ENCODE assay signal across 7 cellular contexts in the genomic region with DNA sequence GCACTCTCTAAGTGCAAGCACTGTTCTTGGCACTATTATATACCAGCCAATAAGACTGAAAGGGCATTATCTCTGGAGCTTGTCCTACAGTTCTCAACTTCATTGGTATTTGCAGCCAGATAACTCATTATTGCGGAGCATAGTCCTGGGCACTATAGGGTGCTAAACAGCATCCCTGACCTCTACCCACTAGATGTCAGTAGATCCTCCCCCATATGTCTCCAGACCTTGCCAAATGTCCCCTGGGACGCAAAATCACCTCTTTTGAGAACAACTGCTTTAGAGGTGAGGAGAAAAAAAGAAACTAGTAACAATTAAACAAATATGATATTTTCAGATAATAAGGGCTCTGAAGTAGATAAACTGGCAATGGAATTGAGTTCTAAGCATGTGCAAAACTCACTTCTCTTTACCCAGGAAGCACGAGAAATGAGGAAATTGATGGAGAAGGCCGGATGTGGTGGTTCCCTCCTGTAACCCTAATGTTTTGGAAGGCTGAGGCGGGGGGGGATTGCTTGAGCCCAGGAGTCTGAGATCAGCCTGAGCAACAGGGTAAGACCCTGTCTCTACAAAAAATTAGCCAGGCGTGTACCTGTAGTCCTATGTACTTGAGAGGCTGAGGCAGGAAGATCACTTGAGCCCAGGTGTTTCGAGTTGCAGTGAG.
DNase-seq lines count a peak whose midpoint lies in the region; ATAC-seq, FAIRE-seq and TF ChIP-seq lines count a peak whose summit lies in the region.

No MANE protein-coding gene starts in this region.

- FAIRE-seq in GM12892 (lab: Jason Lieb, UNC), result peak; percentile 78

- H3K4me3 Mint-ChIP-seq in osteocyte (ENCODE audit: unreplicated experiment), result no peak overlapping the region
- H3K4me3 Mint-ChIP-seq in glutamatergic neuron (ENCODE audit: unreplicated experiment), result no peak overlapping the region

- H3K9me3 Mint-ChIP-seq in osteocyte (ENCODE audit: unreplicated experiment) (no peaks in the 10 kb centered on the region), glutamatergic neuron (ENCODE audit: unreplicated experiment) (peaks cover 2% of the 10 kb centered on the region)

- no peaks in the 10 kb centered on the region for H3K36me3 Mint-ChIP-seq in osteocyte (ENCODE audit: unreplicated experiment)
- no peaks in the 10 kb centered on the region for H3K36me3 Mint-ChIP-seq in glutamatergic neuron (ENCODE audit: unreplicated experiment)

- DNase-seq in GM12892 (ENCODE audit: insufficient read length), result no peak
- peak; percentile 52 to 72 for DNase-seq in Kasumi-1 (lab: John Stamatoyannopoulos, UW)
- DNase-seq in breast epithelium (ENCODE audit: low spot score in 2 of 2), result no peak
- no peak for DNase-seq in osteocyte (ENCODE audit: extremely low spot score, unreplicated experiment)
- DNase-seq in glutamatergic neuron, result no peak
- no peak for DNase-seq in activated gamma-delta T cell treated with Interleukin-2 at 50 U/mL for 16 hours

- no peaks in the 10 kb centered on the region for H3K9me3 ChIP-seq in breast epithelium

- intact Hi-C loops in breast epithelium (cut with DNase I; ENCODE audit: low total_unique reads), result no loop called here

- H3K27me3 ChIP-seq in breast epithelium, result no peaks in the 10 kb centered on the region

- H3K36me3 ChIP-seq in breast epithelium, result no peaks in the 10 kb centered on the region

- TF ChIP-seq CTCF in breast epithelium (IDR thresholded peaks at IDR 0.05) (peak in 2 of 3 donors; percentile 14 to 15), osteocyte (IDR thresholded peaks at IDR 0.05) (peak; percentile 47), glutamatergic neuron (IDR thresholded peaks at IDR 0.05; ENCODE audit: partially characterized antibody, unreplicated experiment) (no peak)

- no peaks in the 10 kb centered on the region for H3K4me1 ChIP-seq in breast epithelium

- H3K27me3 Mint-ChIP-seq in osteocyte (ENCODE audit: unreplicated experiment), result no peaks in the 10 kb centered on the region
- no peaks in the 10 kb centered on the region for H3K27me3 Mint-ChIP-seq in glutamatergic neuron (ENCODE audit: unreplicated experiment)

- H3K27ac ChIP-seq in breast epithelium, result no peak overlapping the region

- H3K4me3 ChIP-seq in breast epithelium, result no peak overlapping the region

- peaks cover 32% of the 10 kb centered on the region for H3K4me1 Mint-ChIP-seq in osteocyte (ENCODE audit: unreplicated experiment)
- H3K4me1 Mint-ChIP-seq in glutamatergic neuron (ENCODE audit: low read depth, unreplicated experiment), result peaks cover 4% of the 10 kb centered on the region

- peak; percentile 39 for ATAC-seq in GM21576 (IDR thresholded peaks at IDR 0.05; ENCODE audit: unreplicated experiment)

- H3K27ac Mint-ChIP-seq in osteocyte (ENCODE audit: unreplicated experiment) (no peak overlapping the region), glutamatergic neuron (ENCODE audit: unreplicated experiment) (no peak overlapping the region)

- no peak for TF ChIP-seq POLR2A in GM12892 (IDR thresholded peaks at IDR 0.05; ENCODE audit: low read depth, low read length)
- no peak for TF ChIP-seq POLR2A in breast epithelium (IDR thresholded peaks at IDR 0.05)

Comparison
In these comparisons a context has a peak if more than half of its experiments do, and no peak if none do; other contexts are left out.
1. DNase-seq: peak in Kasumi-1 (2 of 2); none in GM12892 (single experiment), breast epithelium (0 of 2), osteocyte (single experiment), glutamatergic neuron (single experiment) and activated gamma-delta T cell treated with Interleukin-2 at 50 U/mL for 16 hours (single experiment).